34 cellular contexts compared by ENCODE assay signal in the genomic region with DNA sequence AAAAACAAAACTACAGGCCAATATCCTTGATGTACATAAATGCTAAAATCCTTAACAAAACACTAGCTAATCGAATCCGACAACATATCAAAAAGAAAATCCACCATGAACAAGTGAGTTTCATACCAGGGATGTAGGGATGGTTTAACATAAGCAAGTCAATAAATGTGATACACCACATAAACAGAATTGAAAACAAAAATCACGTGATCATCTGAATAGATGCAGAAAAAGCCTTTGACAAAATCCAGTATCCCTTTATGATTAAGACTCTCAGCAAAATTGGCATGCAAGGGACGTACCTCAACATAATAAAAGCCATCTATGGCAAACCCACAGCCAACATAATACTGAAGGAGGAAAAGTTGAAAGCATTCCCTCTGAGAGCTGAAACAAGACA.
DNase-seq lines count a peak whose midpoint lies in the region; ATAC-seq, FAIRE-seq and TF ChIP-seq lines count a peak whose summit lies in the region.
"Had no signal": no experiment of that assay in that cellular context is flagged by ENCODE, and none has a peak within 500 bp of the region (broad histone marks: within the 10 kb centered on the region; RNA-seq: fewer than 3 reads in every experiment).

No MANE protein-coding gene starts in this region.

- H3K36me3 ChIP-seq in HepG2 (replicated peaks in 1 of 2; ENCODE audit: control insufficient read depth in 1 of 2, insufficient read depth in 2 of 2, low read length in 2 of 2) (no peaks in the 10 kb centered on the region), right lobe of liver (no peaks in the 10 kb centered on the region), K562 (ENCODE audit: control insufficient read depth, insufficient read depth, low read length) (no peaks in the 10 kb centered on the region)
- H3K36me3 ChIP-seq: BE2C; BLaER1; BLaER1 treated with 17β-estradiol and CSF1 and Interleukin-3, amounts not matched to agents 10 nM and 100 nM had no signal

- no peaks in the 10 kb centered on the region for H3K27me3 Mint-ChIP-seq in activated CD4-positive, alpha-beta memory T cell treated with anti-CD3 and anti-CD28 coated beads, Interleukin-2, amount 10 ng/mL, durations not matched to agents 7 days and 5 days
- H3K27me3 Mint-ChIP-seq: B cell; CD4-positive, alpha-beta memory T cell; CD4-positive, alpha-beta T cell; CD4-positive, CD25-positive, alpha-beta regulatory T cell had no signal

- intact Hi-C loops in HepG2 (cut with micrococcal nuclease; ENCODE audit: unreplicated experiment), result no loop called here
- intact Hi-C loops in right lobe of liver (cut with DNase I), result no loop called here
- intact Hi-C loops in K562 (cut with micrococcal nuclease), result no loop called here

- DNase-seq in HepG2 (ENCODE audit: low spot score) (no peak), right lobe of liver (no peak), D721Med (ENCODE audit: insufficient read length, low spot score) (no peak), K562 (ENCODE audit: extremely low read depth in 1 of 4, low spot score in 3 of 4) (no peak), NCI-H524 (lab: John Stamatoyannopoulos, UW) (no peak)
- no peak for DNase-seq in activated CD4-positive, alpha-beta memory T cell treated with anti-CD3 and anti-CD28 coated beads, Interleukin-2, amount 10 ng/mL, durations not matched to agents 7 days and 5 days
- DNase-seq: 8988T; ACHN; AML-193; BE2C; C1 segment of cervical spinal cord; Caco-2; Calu3; CD4-positive, alpha-beta memory T cell; CD4-positive, alpha-beta T cell; CD4-positive, CD25-positive, alpha-beta regulatory T cell; CD8-positive, alpha-beta memory T cell; CD8-positive, alpha-beta T cell; COR-L47; DMS 273 treated with DMSO at 0.1 percent for 48 hours; DMS153; DMS53; DMS79; DMS79 treated with DMSO at 0.1 percent for 48 hours; DND-41; EL had no signal

- no peaks in the 10 kb centered on the region for H3K4me1 ChIP-seq in HepG2 (ENCODE audit: insufficient read depth, low read length)
- no peaks in the 10 kb centered on the region for H3K4me1 ChIP-seq in right lobe of liver
- no peaks in the 10 kb centered on the region for H3K4me1 ChIP-seq in K562 (replicated peaks in 1 of 2; ENCODE audit: control insufficient read depth in 2 of 2, insufficient read depth in 2 of 2, low read length in 2 of 2)
- H3K4me1 ChIP-seq: BE2C; BLaER1; BLaER1 treated with 17β-estradiol and CSF1 and Interleukin-3, amounts not matched to agents 10 nM and 100 nM; Caco-2 had no signal

- H3K27ac Mint-ChIP-seq in activated CD4-positive, alpha-beta memory T cell treated with anti-CD3 and anti-CD28 coated beads, Interleukin-2, amount 10 ng/mL, durations not matched to agents 7 days and 5 days, result no peak overlapping the region
- H3K27ac Mint-ChIP-seq: B cell; CD14-positive monocyte; CD4-positive, alpha-beta memory T cell; CD4-positive, alpha-beta T cell; CD4-positive, CD25-positive, alpha-beta regulatory T cell; CD8-positive, alpha-beta memory T cell; CD8-positive, alpha-beta T cell had no signal

- POLR2A ChIA-PET in HepG2 (lab: Yijun Ruan, JAX), result no interaction called here
- POLR2A ChIA-PET in K562 (lab: Yijun Ruan, JAX), result no interaction called here
- POLR2A ChIA-PET in activated CD4-positive, alpha-beta memory T cell treated with anti-CD3 and anti-CD28 coated beads, Interleukin-2, amount 10 ng/mL, durations not matched to agents 7 days and 5 days (lab: Charles Lee), result no interaction called here

- no peak for FAIRE-seq in HepG2 (lab: Jason Lieb, UNC)
- FAIRE-seq in D721Med (lab: Jason Lieb, UNC), result peak; percentile 64
- no peak for FAIRE-seq in K562 (lab: Jason Lieb, UNC)
- FAIRE-seq: A204.1 had no signal

- H3K9ac ChIP-seq in HepG2 (ENCODE audit: insufficient read depth, low read depth, low read length) (no peak overlapping the region), K562 (ENCODE audit: insufficient read depth in 1 of 2, low read depth in 2 of 2, low read length in 2 of 2) (no peak overlapping the region)
- H3K9ac ChIP-seq: BLaER1; BLaER1 treated with 17β-estradiol and CSF1 and Interleukin-3, amounts not matched to agents 10 nM and 100 nM had no signal

- H3K9me3 Mint-ChIP-seq in activated CD4-positive, alpha-beta memory T cell treated with anti-CD3 and anti-CD28 coated beads, Interleukin-2, amount 10 ng/mL, durations not matched to agents 7 days and 5 days, result peaks cover 6% of the 10 kb centered on the region

- no peaks in the 10 kb centered on the region for H3K4me1 Mint-ChIP-seq in activated CD4-positive, alpha-beta memory T cell treated with anti-CD3 and anti-CD28 coated beads, Interleukin-2, amount 10 ng/mL, durations not matched to agents 7 days and 5 days
- H3K4me1 Mint-ChIP-seq: B cell; CD14-positive monocyte; CD4-positive, alpha-beta memory T cell; CD4-positive, CD25-positive, alpha-beta regulatory T cell; CD8-positive, alpha-beta memory T cell had no signal

- TF ChIP-seq CTCF in HepG2 (CRISPR knock-in tag; IDR thresholded peaks at IDR 0.05), result no peak
- no peak for TF ChIP-seq CTCF in right lobe of liver (IDR thresholded peaks at IDR 0.05)
- TF ChIP-seq CTCF in D721Med (IDR thresholded peaks at IDR 0.05; ENCODE audit: insufficient read depth, missing control alignments), result no peak
- no peak for TF ChIP-seq CTCF in K562 (IDR thresholded peaks at IDR 0.05 in 2 of 3, conservative IDR thresholded peaks at IDR 0.05 in 1 of 3; ENCODE audit: insufficient read depth in 2 of 3, low read depth in 1 of 3, low read length in 3 of 3)

- H3K9me1 ChIP-seq in K562 (ENCODE audit: control insufficient read depth, insufficient read depth, low read length), result no peaks in the 10 kb centered on the region

- H3K79me2 ChIP-seq in HepG2 (ENCODE audit: insufficient read depth, low read length), result no peaks in the 10 kb centered on the region
- no peaks in the 10 kb centered on the region for H3K79me2 ChIP-seq in K562 (ENCODE audit: control insufficient read depth, insufficient read depth, low read length)

- TF ChIP-seq POLR2A in HepG2 (IDR thresholded peaks at IDR 0.05; ENCODE audit: insufficient read depth in 1 of 2, low read depth in 2 of 2, low read length in 2 of 2) (no peak), right lobe of liver (IDR thresholded peaks at IDR 0.05) (no peak), K562 (conservative IDR thresholded peaks at IDR 0.05) (no peak)

- H3K4me2 ChIP-seq in HepG2 (ENCODE audit: low read depth, low read length), result no peak overlapping the region
- no peak overlapping the region for H3K4me2 ChIP-seq in K562 (ENCODE audit: insufficient read depth, low read length)
- H3K4me2 ChIP-seq: A549; BLaER1; BLaER1 treated with 17β-estradiol and CSF1 and Interleukin-3, amounts not matched to agents 10 nM and 100 nM had no signal

- no peak overlapping the region for H3K4me3 Mint-ChIP-seq in activated CD4-positive, alpha-beta memory T cell treated with anti-CD3 and anti-CD28 coated beads, Interleukin-2, amount 10 ng/mL, durations not matched to agents 7 days and 5 days
- H3K4me3 Mint-ChIP-seq: B cell; CD14-positive monocyte; CD4-positive, alpha-beta memory T cell; CD4-positive, alpha-beta T cell; CD4-positive, CD25-positive, alpha-beta regulatory T cell; CD8-positive, alpha-beta memory T cell; CD8-positive, alpha-beta T cell had no signal

- H4K20me1 ChIP-seq in HepG2 (ENCODE audit: insufficient read depth, low read length) (no peaks in the 10 kb centered on the region), K562 (replicated peaks; ENCODE audit: control insufficient read depth, insufficient read depth, low read length) (no peaks in the 10 kb centered on the region)
- H4K20me1 ChIP-seq: BLaER1; BLaER1 treated with 17β-estradiol and CSF1 and Interleukin-3, amounts not matched to agents 10 nM and 100 nM had no signal

- no peaks in the 10 kb centered on the region for H3K36me3 Mint-ChIP-seq in activated CD4-positive, alpha-beta memory T cell treated with anti-CD3 and anti-CD28 coated beads, Interleukin-2, amount 10 ng/mL, durations not matched to agents 7 days and 5 days (ENCODE audit: low read depth)
- H3K36me3 Mint-ChIP-seq: CD14-positive monocyte; CD4-positive, alpha-beta memory T cell; CD4-positive, CD25-positive, alpha-beta regulatory T cell; CD8-positive, alpha-beta memory T cell; CD8-positive, alpha-beta T cell had no signal

- CTCF ChIA-PET in HepG2 (lab: Yijun Ruan, JAX; ENCODE audit: low intra/inter-chr PET ratio, low total read pairs), result no interaction called here
- CTCF ChIA-PET in K562 (lab: Yijun Ruan, JAX; ENCODE audit: low intra/inter-chr PET ratio), result no interaction called here
- CTCF ChIA-PET in activated CD4-positive, alpha-beta memory T cell treated with anti-CD3 and anti-CD28 coated beads, Interleukin-2, amount 10 ng/mL, durations not matched to agents 7 days and 5 days (lab: Charles Lee), result no interaction called here

- 12% methylated on average over 4 of the region's 4 CpGs for WGBS in HepG2 (ENCODE audit: low lambda C conversion rate)
- WGBS in right lobe of liver (ENCODE audit: insufficient coverage, low coverage, low lambda C conversion rate, missing lambda C conversion rate), result 58% methylated on average over 4 of the region's 4 CpGs
- WGBS in K562 (ENCODE audit: insufficient coverage, low coverage, missing lambda C conversion rate), result 2% methylated on average over 4 of the region's 4 CpGs

- in situ Hi-C loops in HepG2 (cut with HindIII; ENCODE audit: extremely low pct_ligation_motif_present, low pct_unique_long_range_greater_than_20kb) (no loop called here), K562 (cut with MboI) (no loop called here)

- H3K4me3 ChIP-seq in HepG2 (replicated peaks in 1 of 3; ENCODE audit: insufficient read depth in 1 of 3, low read depth in 2 of 3, low read length in 3 of 3) (no peak overlapping the region), right lobe of liver (no peak overlapping the region), K562 (no peak overlapping the region)
- H3K4me3 ChIP-seq: A549; BLaER1; BLaER1 treated with 17β-estradiol and CSF1 and Interleukin-3, amounts not matched to agents 10 nM and 100 nM had no signal

- no peak overlapping the region for H3K27ac ChIP-seq in HepG2 (ENCODE audit: extremely low read length, insufficient read depth, low read length)
- no peak overlapping the region for H3K27ac ChIP-seq in right lobe of liver
- no peak overlapping the region for H3K27ac ChIP-seq in K562 (ENCODE audit: extremely low read depth, low read depth, low read length)
- H3K27ac ChIP-seq: 22Rv1; A549; BLaER1; BLaER1 treated with 17β-estradiol and CSF1 and Interleukin-3, amounts not matched to agents 10 nM and 100 nM; C4-2B had no signal

- H3K27me3 ChIP-seq in HepG2 (ENCODE audit: control insufficient read depth in 1 of 2, insufficient read depth in 2 of 2, low read length in 2 of 2) (no peaks in the 10 kb centered on the region), right lobe of liver (no peaks in the 10 kb centered on the region), K562 (ENCODE audit: control insufficient read depth in 2 of 2, insufficient read depth in 2 of 2, low read length in 2 of 2) (no peaks in the 10 kb centered on the region)
- H3K27me3 ChIP-seq: BE2C; BLaER1; BLaER1 treated with 17β-estradiol and CSF1 and Interleukin-3, amounts not matched to agents 10 nM and 100 nM had no signal

- TF ChIP-seq EP300 in HepG2 (IDR thresholded peaks at IDR 0.05; ENCODE audit: low read depth in 2 of 2, low read length in 2 of 2) (no peak), HepG2 (CRISPR knock-in tag; IDR thresholded peaks at IDR 0.05; ENCODE audit: borderline replicate concordance) (no peak), K562 (IDR thresholded peaks at IDR 0.05; ENCODE audit: low read length) (no peak)

- H3K9me3 ChIP-seq in HepG2 (ENCODE audit: low read length) (no peaks in the 10 kb centered on the region), right lobe of liver (no peaks in the 10 kb centered on the region), K562 (replicated peaks; ENCODE audit: control insufficient read depth, insufficient read depth, low read depth, low read length) (no peaks in the 10 kb centered on the region)
- H3K9me3 ChIP-seq: A549; BE2C; BLaER1; BLaER1 treated with 17β-estradiol and CSF1 and Interleukin-3, amounts not matched to agents 10 nM and 100 nM; Caco-2 had no signal

- BruUV-seq in HepG2 (replicated peaks; lab: Mats Ljungman, UMichigan) (no TSS peak), K562 (replicated peaks; lab: Mats Ljungman, UMichigan) (no TSS peak)

- H2AFZ ChIP-seq in HepG2 (ENCODE audit: low read length), result no peak overlapping the region
- no peak overlapping the region for H2AFZ ChIP-seq in K562 (ENCODE audit: low read depth, low read length)

- ATAC-seq in HepG2, result no peak
- ATAC-seq in right lobe of liver, result no peak
- ATAC-seq in K562, result no peak
- ATAC-seq: A549; CD8-positive, alpha-beta T cell had no signal

- TF ChIP-seq RAD21 in HepG2 (CRISPR knock-in tag; IDR thresholded peaks at IDR 0.05), result no peak
- no peak for TF ChIP-seq RAD21 in K562 (CRISPR knock-in tag; conservative IDR thresholded peaks at IDR 0.05 in 1 of 2, IDR thresholded peaks at IDR 0.05 in 1 of 2)
